16 cellular contexts compared by ENCODE assay signal in genomic region chr2:223949241-223949640, GRCh38. TPM values are rescaled to one million over a fixed set of nuclear protein-coding genes. Genes with fewer than 3 reads are reported as not detected.
DNase-seq lines count a peak whose midpoint lies in the region; ATAC-seq and TF ChIP-seq lines count a peak whose summit lies in the region.
"Had no signal": no experiment of that assay in that cellular context is flagged by ENCODE, and none has a peak within 500 bp of the region (broad histone marks: within the 10 kb centered on the region; RNA-seq: fewer than 3 reads in every experiment).

No MANE protein-coding gene starts in this region.

- peaks cover 42% of the 10 kb centered on the region for H3K4me1 Mint-ChIP-seq in CD4-positive, alpha-beta T cell (ENCODE audit: low read depth)
- peaks cover 54% of the 10 kb centered on the region for H3K4me1 Mint-ChIP-seq in activated naive CD8-positive, alpha-beta T cell treated with anti-CD3 and anti-CD28 coated beads for 36 hours

- H3K4me1 ChIP-seq in OCI-LY1 (ENCODE audit: insufficient read depth, low read length, severe bottlenecking) = peaks cover 53% of the 10 kb centered on the region
- no peaks in the 10 kb centered on the region for H3K4me1 ChIP-seq in GM23248 (ENCODE audit: insufficient read depth)
- H3K4me1 ChIP-seq: uterus had no signal

- in situ Hi-C loops in GM23248 (cut with MboI) = no loop called here

- no peak overlapping the region for H3K9ac ChIP-seq in OCI-LY1 (ENCODE audit: low read length)
- no peak overlapping the region for H3K9ac ChIP-seq in GM23248

- H2AFZ ChIP-seq in OCI-LY1 (ENCODE audit: low read length) (0 out of 2 replicates have a peak overlapping the region, but pooled peaks have one; percentile 2), GM23248 (no peak overlapping the region)

- no peak for TF ChIP-seq CTCF in CD4-positive, alpha-beta T cell (IDR thresholded peaks at IDR 0.05)
- TF ChIP-seq CTCF in GM12864 (IDR thresholded peaks at IDR 0.05; ENCODE audit: low read depth, low read length, missing control alignments) = peak; percentile 26
- peak; percentile 43 for TF ChIP-seq CTCF in OCI-LY1 (IDR thresholded peaks at IDR 0.05; ENCODE audit: low read length)

- no peaks in the 10 kb centered on the region for H3K9me3 Mint-ChIP-seq in CD4-positive, alpha-beta T cell
- H3K9me3 Mint-ChIP-seq in activated naive CD8-positive, alpha-beta T cell treated with anti-CD3 and anti-CD28 coated beads for 36 hours = peaks cover 2% of the 10 kb centered on the region
- H3K9me3 Mint-ChIP-seq: nephron; stimulated activated effector memory CD8-positive, alpha-beta T cell treated with anti-CD3 and anti-CD28 coated beads, Interleukin-12 subunit alpha, Interleukin-12 subunit beta, amount 100 ng/mL, for 72 hours had no signal

- no peak overlapping the region for H3K4me2 ChIP-seq in OCI-LY1 (ENCODE audit: low read length)
- H3K4me2 ChIP-seq in GM23248 (ENCODE audit: unreplicated experiment) = no peak overlapping the region

- H3K9me2 ChIP-seq in OCI-LY1 (ENCODE audit: low read depth, low read length) = no peaks in the 10 kb centered on the region
- no peaks in the 10 kb centered on the region for H3K9me2 ChIP-seq in GM23248 (ENCODE audit: insufficient read depth)

- H4K20me1 ChIP-seq in OCI-LY1 (ENCODE audit: insufficient read depth, low read length) (no peaks in the 10 kb centered on the region), GM23248 (ENCODE audit: insufficient read depth) (no peaks in the 10 kb centered on the region)

- 77 to 80% methylated on average over 3 of the region's 3 CpGs for WGBS in GM23248 (ENCODE audit: low coverage in 1 of 2, low lambda C conversion rate in 2 of 2, missing lambda C conversion rate in 2 of 2), 2 experiments

- intact Hi-C loops in CD4-positive, alpha-beta T cell (cut with DNase I, micrococcal nuclease) = no loop called here

- no peak overlapping the region for H3K4me3 ChIP-seq in GM12864 (ENCODE audit: low read depth, low read length)
- no peak overlapping the region for H3K4me3 ChIP-seq in OCI-LY1 (ENCODE audit: low read depth, low read length, poor library complexity, severe bottlenecking)
- H3K4me3 ChIP-seq in GM23248 = no peak overlapping the region
- H3K4me3 ChIP-seq: lower lobe of right lung, right atrium auricular region, uterus had no signal

- POLR2A ChIA-PET in CD4-positive, alpha-beta T cell (lab: Charles Lee) = interaction anchor here (0.6 to 1.0 kb wide), 2 partner anchors 20 to 338 kb away, joined by 3 to 4 read pairs; no protein-coding TSS in a partner anchor

- H3K9me3 ChIP-seq in CD4-positive, alpha-beta T cell (ENCODE audit: control insufficient read depth, low read length) = no peaks in the 10 kb centered on the region
- no peaks in the 10 kb centered on the region for H3K9me3 ChIP-seq in OCI-LY1 (ENCODE audit: low read length)
- H3K9me3 ChIP-seq in GM23248 (ENCODE audit: low read depth) = no peaks in the 10 kb centered on the region
- H3K9me3 ChIP-seq: lower lobe of right lung, right atrium auricular region, uterus had no signal

- peaks cover 2% of the 10 kb centered on the region for H3K36me3 Mint-ChIP-seq in CD4-positive, alpha-beta T cell (ENCODE audit: low read depth)
- no peaks in the 10 kb centered on the region for H3K36me3 Mint-ChIP-seq in activated naive CD8-positive, alpha-beta T cell treated with anti-CD3 and anti-CD28 coated beads for 36 hours
- H3K36me3 Mint-ChIP-seq: stimulated activated effector memory CD8-positive, alpha-beta T cell treated with anti-CD3 and anti-CD28 coated beads, Interleukin-12 subunit alpha, Interleukin-12 subunit beta, amount 100 ng/mL, for 72 hours had no signal

- H3K27ac Mint-ChIP-seq in CD4-positive, alpha-beta T cell = peak overlapping the region; percentile 36
- H3K27ac Mint-ChIP-seq in activated naive CD8-positive, alpha-beta T cell treated with anti-CD3 and anti-CD28 coated beads for 36 hours = peak overlapping the region; percentile 91

- H3K27me3 Mint-ChIP-seq in CD4-positive, alpha-beta T cell = no peaks in the 10 kb centered on the region
- H3K27me3 Mint-ChIP-seq in activated naive CD8-positive, alpha-beta T cell treated with anti-CD3 and anti-CD28 coated beads for 36 hours = no peaks in the 10 kb centered on the region

- H3K27ac ChIP-seq in CD4-positive, alpha-beta T cell (ENCODE audit: low read depth, low read length) = no peak overlapping the region
- H3K27ac ChIP-seq in OCI-LY1 (ENCODE audit: low read depth, low read length, poor library complexity, severe bottlenecking) = no peak overlapping the region
- no peak overlapping the region for H3K27ac ChIP-seq in GM23248
- H3K27ac ChIP-seq: lower lobe of right lung, right atrium auricular region, uterus had no signal

- no peaks in the 10 kb centered on the region for H3F3A ChIP-seq in OCI-LY1 (ENCODE audit: insufficient read depth, low read length)
- H3F3A ChIP-seq in GM23248 (ENCODE audit: insufficient read depth) = peaks cover under 1% of the 10 kb centered on the region; the same call in 1 of the 2 replicates

- no peak for DNase-seq in CD4-positive, alpha-beta T cell
- DNase-seq in GM12864 (ENCODE audit: low read depth) (no peak), GM23248 (no peak), NCI-H1930 (lab: John Stamatoyannopoulos, UW) (no peak)
- DNase-seq in activated naive CD8-positive, alpha-beta T cell treated with anti-CD3 and anti-CD28 coated beads for 36 hours = no peak
- DNase-seq: C1 segment of cervical spinal cord; lower lobe of right lung; NCI-H2107; SIG-M5; stimulated activated CD4-positive, alpha-beta T cell treated with anti-CD3 and anti-CD28 coated beads, Interleukin-4, amount 100 ng/mL, for 1 hour; uterus had no signal

- CTCF ChIA-PET in CD4-positive, alpha-beta T cell (lab: Charles Lee) = no interaction called here

- ATAC-seq in CD4-positive, alpha-beta T cell (ENCODE audit: poor library complexity) = no peak
- no peak for ATAC-seq in GM21717 (IDR thresholded peaks at IDR 0.05; ENCODE audit: unreplicated experiment)
- ATAC-seq: lower lobe of right lung; stimulated activated effector memory CD8-positive, alpha-beta T cell treated with anti-CD3 and anti-CD28 coated beads, Interleukin-12 subunit alpha, Interleukin-12 subunit beta, amount 100 ng/mL, for 72 hours had no signal

- H3K36me3 ChIP-seq in OCI-LY1 (ENCODE audit: insufficient read depth, low read length) (no peaks in the 10 kb centered on the region), GM23248 (ENCODE audit: low read depth) (no peaks in the 10 kb centered on the region)
- H3K36me3 ChIP-seq: lower lobe of right lung, right atrium auricular region, uterus had no signal

- H3K4me3 Mint-ChIP-seq in CD4-positive, alpha-beta T cell = peak overlapping the region; percentile 51
- peak overlapping the region; percentile 10 for H3K4me3 Mint-ChIP-seq in activated naive CD8-positive, alpha-beta T cell treated with anti-CD3 and anti-CD28 coated beads for 36 hours
- H3K4me3 Mint-ChIP-seq: nephron; stimulated activated effector memory CD8-positive, alpha-beta T cell treated with anti-CD3 and anti-CD28 coated beads, Interleukin-12 subunit alpha, Interleukin-12 subunit beta, amount 100 ng/mL, for 72 hours had no signal

- H3K79me2 ChIP-seq in OCI-LY1 (ENCODE audit: insufficient read depth, low read length) (no peaks in the 10 kb centered on the region), GM23248 (ENCODE audit: insufficient read depth) (peaks cover 19% of the 10 kb centered on the region)

- H3K27me3 ChIP-seq in CD4-positive, alpha-beta T cell (ENCODE audit: control insufficient read depth, insufficient read depth, low read length) = no peaks in the 10 kb centered on the region
- no peaks in the 10 kb centered on the region for H3K27me3 ChIP-seq in OCI-LY1 (ENCODE audit: insufficient read depth, low read length)
- H3K27me3 ChIP-seq in GM23248 (replicated peaks; ENCODE audit: insufficient read depth) = no peaks in the 10 kb centered on the region
- H3K27me3 ChIP-seq: right atrium auricular region, uterus had no signal

RNA-seq across cellular contexts. Expression of gene WDFY1, which starts 4.1 kb away (rescaled TPM):
- total RNA-seq in CD4-positive, alpha-beta T cell = 10 to 100 TPM; 41.1 to 41.5 TPM
- 10 to 100 TPM; 24.4 to 26.7 TPM for total RNA-seq in activated naive CD8-positive, alpha-beta T cell treated with anti-CD3 and anti-CD28 coated beads for 36 hours
- 76.9 and 81.2 TPM in 2 replicates for total RNA-seq in GM23248 (2014; rRNA removed; shearing (Covaris generic))
- 60.6 and 65.1 TPM in 2 replicates for polyA plus RNA-seq in GM23248 (2016; fragmentation: Nextera tagmentation; extraction: Ambion mirVana)

RNA-seq across cellular contexts. Expression of gene MRPL44, which starts 8.0 kb away (rescaled TPM):
- 10 to 100 TPM; 40.0 to 40.1 TPM for total RNA-seq in CD4-positive, alpha-beta T cell
- total RNA-seq in activated naive CD8-positive, alpha-beta T cell treated with anti-CD3 and anti-CD28 coated beads for 36 hours = 10 to 100 TPM; 51.0 to 53.0 TPM
- 34.4 and 34.9 TPM in 2 replicates for total RNA-seq in GM23248 (2014; rRNA removed; shearing (Covaris generic))
- 24.1 and 27.8 TPM in 2 replicates for polyA plus RNA-seq in GM23248 (2016; fragmentation: Nextera tagmentation; extraction: Ambion mirVana)
